In the genomic region with DNA sequence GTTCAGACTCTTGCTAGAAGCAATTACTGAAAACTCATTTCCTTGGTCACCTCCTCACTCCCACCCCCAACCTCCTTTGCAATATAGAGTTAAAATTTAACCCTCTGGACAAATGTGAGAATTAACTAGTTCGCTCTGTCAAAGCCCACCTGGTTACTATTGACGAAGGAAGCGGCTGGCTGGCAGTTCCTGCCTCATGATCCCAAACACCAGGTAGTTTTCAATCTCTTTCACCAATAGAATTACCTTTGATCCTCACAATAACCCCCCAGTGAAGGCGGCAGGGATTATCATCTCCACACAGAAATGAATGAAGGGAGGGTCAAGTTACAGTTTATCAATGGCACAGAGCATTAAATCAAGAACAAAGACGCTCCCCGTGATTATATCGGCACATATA, we compare ENCODE assay signal across 1 cellular context.
TF ChIP-seq lines count a peak whose summit lies in the region.

No MANE protein-coding gene starts in this region.

TF ChIP-seq in H1, 55 proteins besides CTCF, POLR2A, EP300 and RAD21:
- TF ChIP-seq, protein P1, sequence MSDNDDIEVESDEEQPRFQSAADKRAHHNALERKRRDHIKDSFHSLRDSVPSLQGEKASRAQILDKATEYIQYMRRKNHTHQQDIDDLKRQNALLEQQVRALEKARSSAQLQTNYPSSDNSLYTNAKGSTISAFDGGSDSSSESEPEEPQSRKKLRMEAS (IDR thresholded peaks at IDR 0.05): no peak
- TF ChIP-seq RFX5 (IDR thresholded peaks at IDR 0.05; ENCODE audit: borderline replicate concordance, low read depth, low read length): 0 out of 2 replicates have a peak, but pooled peaks have one; percentile 49
